ENCODE assay signal across 9 cellular contexts in genomic region chr1:114152211-114153050, GRCh38. TPM values are rescaled to one million over a fixed set of nuclear protein-coding genes. Genes with fewer than 3 reads are reported as not detected.
DNase-seq lines count a peak whose midpoint lies in the region; ATAC-seq and TF ChIP-seq lines count a peak whose summit lies in the region.
"Had no signal": no experiment of that assay in that cellular context is flagged by ENCODE, and none has a peak within 500 bp of the region (broad histone marks: within the 10 kb centered on the region; RNA-seq: fewer than 3 reads in every experiment).

No MANE protein-coding gene starts in this region.

- no peaks in the 10 kb centered on the region for H3K9me3 ChIP-seq in testis

- intact Hi-C loops in testis (cut with DNase I; ENCODE audit: low total_unique reads), result no loop called here

- H3K27me3 ChIP-seq in testis, result no peaks in the 10 kb centered on the region

- ATAC-seq in HG02588 (IDR thresholded peaks at IDR 0.05; ENCODE audit: unreplicated experiment) (no peak), HG03432 (IDR thresholded peaks at IDR 0.05; ENCODE audit: unreplicated experiment) (no peak)

- no peak overlapping the region for H3K27ac ChIP-seq in testis

- H3K4me3 ChIP-seq in cardiac fibroblast (replicated peaks in 1 of 2; ENCODE audit: low read depth in 2 of 2, low read length in 2 of 2) (no peak overlapping the region), testis (peak overlapping the region; percentile 42 to 57)

- H3K36me3 ChIP-seq in testis (ENCODE audit: low read depth, missing control alignments), result no peaks in the 10 kb centered on the region

- no peak for TF ChIP-seq CTCF in cardiac fibroblast (IDR thresholded peaks at IDR 0.05; ENCODE audit: low read depth, low read length)
- TF ChIP-seq CTCF in testis (IDR thresholded peaks at IDR 0.05), result no peak

- peaks cover 16% of the 10 kb centered on the region for H3K4me1 ChIP-seq in testis

- 4% methylated on average over 68 of the region's 81 CpGs; no CpG with 5 or more reads in 1 of the 2 donors for WGBS in testis, 2 donors

- DNase-seq in CD1c-positive myeloid dendritic cell (ENCODE audit: extremely low spot score) (peak; percentile 41), LHCN-M2 (ENCODE audit: low read depth) (peak; percentile 31), cardiac fibroblast (ENCODE audit: low read depth in 2 of 2) (peak; percentile 6 to 46), kidney tubule cell (ENCODE audit: low spot score) (peak; percentile 23), testis (peak; percentile 36), DMS79 treated with DMSO at 0.1 percent for 48 hours (lab: John Stamatoyannopoulos, UW) (no peak)

- no peak for TF ChIP-seq POLR2A in testis (IDR thresholded peaks at IDR 0.05)

RNA-seq across cellular contexts. Expression of gene SYT6, which starts 1.2 kb away (rescaled TPM):
- total RNA-seq in LHCN-M2 (2014; rRNA removed) (0.13 and 1.7 TPM in 2 replicates), testis (under 1 TPM; 0.43 to 0.71 TPM)
- 0.24 TPM for polyA plus RNA-seq in LHCN-M2 (2012)
- 0.78 TPM for polyA plus RNA-seq in testis (ENCODE audit: insufficient read depth, low read depth, low replicate concordance)
- total RNA-seq: bronchial epithelial cell had no signal

Comparison
In these comparisons a context has a peak if more than half of its experiments do, and no peak if none do; other contexts are left out.
1. H3K4me3 ChIP-seq: peak in testis (2 of 2); none in cardiac fibroblast (0 of 2).